13 cellular contexts compared by ENCODE assay signal in genomic region chr2:84338069-84338468, GRCh38.
A peak's percentile ranks its signal among the peaks of the same experiment; 100 is the strongest.
DNase-seq lines count a peak whose midpoint lies in the region; ATAC-seq and TF ChIP-seq lines count a peak whose summit lies in the region.
"Had no signal": no experiment of that assay in that cellular context is flagged by ENCODE, and none has a peak within 500 bp of the region (broad histone marks: within the 10 kb centered on the region; RNA-seq: fewer than 3 reads in every experiment).

No MANE protein-coding gene starts in this region.

- DNase-seq in AG09309 (ENCODE audit: low read depth): peak; percentile 76
- peak; percentile 71 for DNase-seq in GM23248
- peak; percentile 34 for DNase-seq in NCI-H524 treated with DMSO at 0.1 percent for 48 hours (lab: John Stamatoyannopoulos, UW)
- peak; percentile 8 to 30 for DNase-seq in fibroblast of lung (ENCODE audit: low read depth in 2 of 2)
- DNase-seq in lower leg skin (ENCODE audit: low spot score in 2 of 2): no peak
- no peak for DNase-seq in right lobe of liver
- DNase-seq: activated CD4-positive, alpha-beta T cell treated with anti-CD3 and anti-CD28 coated beads for 48 hours; activated naive CD4-positive, alpha-beta T cell treated with Interleukin-2 at 50 U/mL for 16 hours; NCI-H1092 treated with DMSO at 0.1 percent for 48 hours; SHP77; T-helper 9 cell had no signal

- TF ChIP-seq CTCF in AG09309 (IDR thresholded peaks at IDR 0.05; ENCODE audit: control insufficient read depth, insufficient read depth, low read depth, low read length, missing control alignments): no peak
- no peak for TF ChIP-seq CTCF in fibroblast of lung (conservative IDR thresholded peaks at IDR 0.05 in 1 of 2, IDR thresholded peaks at IDR 0.05 in 1 of 2; ENCODE audit: low read depth in 1 of 2, low read length in 2 of 2)
- no peak for TF ChIP-seq CTCF in lower leg skin (IDR thresholded peaks at IDR 0.05)
- no peak for TF ChIP-seq CTCF in right lobe of liver (IDR thresholded peaks at IDR 0.05)

- no peaks in the 10 kb centered on the region for H3K9me2 ChIP-seq in GM23248 (ENCODE audit: insufficient read depth)

- no peak for TF ChIP-seq POLR2A in lower leg skin (IDR thresholded peaks at IDR 0.05)
- TF ChIP-seq POLR2A in right lobe of liver (IDR thresholded peaks at IDR 0.05): no peak

- 1 to 2% methylated on average over 3 of the region's 3 CpGs for WGBS in GM23248 (ENCODE audit: low coverage in 1 of 2, low lambda C conversion rate in 2 of 2, missing lambda C conversion rate in 2 of 2), 2 experiments
- 25 to 32% methylated on average over 3 of the region's 3 CpGs for WGBS in lower leg skin, 2 donors
- 60% methylated on average over 3 of the region's 3 CpGs for WGBS in right lobe of liver (ENCODE audit: insufficient coverage, low coverage, low lambda C conversion rate, missing lambda C conversion rate)

- H3K9ac ChIP-seq in GM23248 (no peak overlapping the region), fibroblast of lung (ENCODE audit: insufficient read depth, low read length) (no peak overlapping the region)

- H3K4me2 ChIP-seq in GM23248 (ENCODE audit: unreplicated experiment): peak overlapping the region; percentile 41
- H3K4me2 ChIP-seq in fibroblast of lung (ENCODE audit: extremely low read depth, insufficient read depth, low read length): no peak overlapping the region

- H3K27ac ChIP-seq in GM23248 (no peak overlapping the region), fibroblast of lung (ENCODE audit: insufficient read depth, low read length) (no peak overlapping the region), right lobe of liver (no peak overlapping the region)

- no peaks in the 10 kb centered on the region for H4K20me1 ChIP-seq in GM23248 (ENCODE audit: insufficient read depth)
- H4K20me1 ChIP-seq in fibroblast of lung (ENCODE audit: control insufficient read depth, extremely low read depth, insufficient read depth, low read length): no peaks in the 10 kb centered on the region

- H3K79me2 ChIP-seq in GM23248 (ENCODE audit: insufficient read depth) (no peaks in the 10 kb centered on the region), fibroblast of lung (ENCODE audit: control insufficient read depth, insufficient read depth, low read length) (no peaks in the 10 kb centered on the region)

- intact Hi-C loops in lower leg skin (cut with DNase I; ENCODE audit: low total_unique reads): no loop called here
- intact Hi-C loops in right lobe of liver (cut with DNase I): no loop called here

- no peak for ATAC-seq in right lobe of liver
- no peak for ATAC-seq in GM19463 (IDR thresholded peaks at IDR 0.05; ENCODE audit: unreplicated experiment)
- no peak for ATAC-seq in HG03354 (IDR thresholded peaks at IDR 0.05; ENCODE audit: poor library complexity, severe bottlenecking, unreplicated experiment)

- 0 out of 2 replicates have a peak, but pooled peaks cover 4% of the 10 kb centered on the region for H3K27me3 ChIP-seq in GM23248 (replicated peaks; ENCODE audit: insufficient read depth)
- H3K27me3 ChIP-seq in fibroblast of lung (ENCODE audit: control insufficient read depth, insufficient read depth, low read length): no peaks in the 10 kb centered on the region
- no peaks in the 10 kb centered on the region for H3K27me3 ChIP-seq in right lobe of liver

- in situ Hi-C loops in GM23248 (cut with MboI): loop anchor here (25.0 kb wide), 1 partner anchor 524 kb away; no protein-coding TSS in a partner anchor

- no peaks in the 10 kb centered on the region for H3K9me3 ChIP-seq in GM23248 (ENCODE audit: low read depth)
- no peaks in the 10 kb centered on the region for H3K9me3 ChIP-seq in fibroblast of lung (ENCODE audit: control insufficient read depth, insufficient read depth, low read depth, low read length)
- no peaks in the 10 kb centered on the region for H3K9me3 ChIP-seq in right lobe of liver

- H2AFZ ChIP-seq in GM23248: no peak overlapping the region
- no peak overlapping the region for H2AFZ ChIP-seq in fibroblast of lung (ENCODE audit: low read length)

- peaks cover 17% of the 10 kb centered on the region for H3F3A ChIP-seq in GM23248 (ENCODE audit: insufficient read depth)

- H3K4me3 ChIP-seq in AG09309 (ENCODE audit: control insufficient read depth, low read depth, low read length) (no peak overlapping the region), GM23248 (no peak overlapping the region), fibroblast of lung (replicated peaks in 1 of 4; ENCODE audit: control extremely low read depth in 1 of 4, insufficient read depth in 1 of 4, low read depth in 3 of 4, low read length in 4 of 4) (no peak overlapping the region), lower leg skin (ENCODE audit: low read depth, poor library complexity, severe bottlenecking) (no peak overlapping the region), right lobe of liver (no peak overlapping the region)

- peaks cover 15% of the 10 kb centered on the region for H3K4me1 ChIP-seq in GM23248 (ENCODE audit: insufficient read depth)
- no peaks in the 10 kb centered on the region for H3K4me1 ChIP-seq in fibroblast of lung (ENCODE audit: control insufficient read depth, extremely low read depth, insufficient read depth, low read length)
- H3K4me1 ChIP-seq in right lobe of liver: no peaks in the 10 kb centered on the region

- H3K36me3 ChIP-seq in GM23248 (ENCODE audit: low read depth): no peaks in the 10 kb centered on the region
- no peaks in the 10 kb centered on the region for H3K36me3 ChIP-seq in fibroblast of lung (ENCODE audit: control insufficient read depth, insufficient read depth, low read length)
- no peaks in the 10 kb centered on the region for H3K36me3 ChIP-seq in right lobe of liver

Comparison
In these comparisons a context has a peak if more than half of its experiments do, and no peak if none do; other contexts are left out.
1. DNase-seq: peak in AG09309 (single experiment), GM23248 (single experiment), NCI-H524 treated with DMSO at 0.1 percent for 48 hours (single experiment) and fibroblast of lung (2 of 2); none in lower leg skin (0 of 2) and right lobe of liver (0 of 3).